13 cellular contexts compared by ENCODE assay signal in genomic region chr10:132685921-132686680, GRCh38.
DNase-seq lines count a peak whose midpoint lies in the region; ATAC-seq and TF ChIP-seq lines count a peak whose summit lies in the region.
"Had no signal": no experiment of that assay in that cellular context is flagged by ENCODE, and none has a peak within 500 bp of the region (broad histone marks: within the 10 kb centered on the region; RNA-seq: fewer than 3 reads in every experiment).

No MANE protein-coding gene starts in this region.

- H3K4me2 ChIP-seq in PC-9: peak overlapping the region; percentile 87

- no peaks in the 10 kb centered on the region for H3K36me3 ChIP-seq in PC-9 (ENCODE audit: low read depth)

- no peaks in the 10 kb centered on the region for H3K9me2 ChIP-seq in PC-9 (ENCODE audit: insufficient read depth)

- no TSS peak for BruUV-seq in PC-9 (replicated peaks; lab: Mats Ljungman, UMichigan)

- intact Hi-C loops in PC-9 (cut with micrococcal nuclease; ENCODE audit: unreplicated experiment): loop anchor here (2.0 kb wide), 1 partner anchor 19 kb away; no protein-coding TSS in a partner anchor

- no peaks in the 10 kb centered on the region for H4K20me1 ChIP-seq in PC-9 (ENCODE audit: insufficient read depth)

- ATAC-seq in HG03565 (IDR thresholded peaks at IDR 0.05; ENCODE audit: unreplicated experiment) (no peak), GM21723 (IDR thresholded peaks at IDR 0.05; ENCODE audit: unreplicated experiment) (no peak), GM19452 (IDR thresholded peaks at IDR 0.05; ENCODE audit: unreplicated experiment) (no peak)
- ATAC-seq: stimulated activated naive CD8-positive, alpha-beta T cell treated with anti-CD3 and anti-CD28 coated beads, Interleukin-15, amount 100 ng/mL, for 72 hours had no signal

- H3K9me3 Mint-ChIP-seq in glutamatergic neuron (ENCODE audit: unreplicated experiment) (peaks cover 14% of the 10 kb centered on the region), osteocyte (ENCODE audit: unreplicated experiment) (no peaks in the 10 kb centered on the region)
- H3K9me3 Mint-ChIP-seq: naive thymus-derived CD8-positive, alpha-beta T cell; stimulated activated naive CD8-positive, alpha-beta T cell treated with anti-CD3 and anti-CD28 coated beads, Interleukin-15, amount 100 ng/mL, for 72 hours; T-helper 2 cell treated with Interferon-gamma antibody and Interleukin-4, amounts not matched to agents 5 μg/mL and 100 μg/mL, for 36 hours had no signal

- H3K27ac ChIP-seq in 22Rv1 (peak overlapping the region; percentile 55), PC-9 (peak overlapping the region; percentile 98)

- no peaks in the 10 kb centered on the region for H3K79me2 ChIP-seq in PC-9 (ENCODE audit: low read depth)

- H3K36me3 Mint-ChIP-seq in glutamatergic neuron (ENCODE audit: unreplicated experiment) (peaks cover 21% of the 10 kb centered on the region), osteocyte (ENCODE audit: unreplicated experiment) (peaks cover 9% of the 10 kb centered on the region)

- H2AFZ ChIP-seq in PC-9: peak overlapping the region; percentile 69

- peaks cover 4% of the 10 kb centered on the region for H3K27me3 Mint-ChIP-seq in glutamatergic neuron (ENCODE audit: unreplicated experiment)
- H3K27me3 Mint-ChIP-seq in osteocyte (ENCODE audit: unreplicated experiment): no peaks in the 10 kb centered on the region
- H3K27me3 Mint-ChIP-seq: naive thymus-derived CD8-positive, alpha-beta T cell; stimulated activated naive CD8-positive, alpha-beta T cell treated with anti-CD3 and anti-CD28 coated beads, Interleukin-15, amount 100 ng/mL, for 72 hours had no signal

- no peak for TF ChIP-seq CTCF in 22Rv1 (IDR thresholded peaks at IDR 0.05)
- TF ChIP-seq CTCF in PC-9 (conservative IDR thresholded peaks at IDR 0.05): no peak
- TF ChIP-seq CTCF in glutamatergic neuron (IDR thresholded peaks at IDR 0.05; ENCODE audit: partially characterized antibody, unreplicated experiment): no peak
- no peak for TF ChIP-seq CTCF in osteocyte (IDR thresholded peaks at IDR 0.05)

- POLR2A ChIA-PET in PC-9 (lab: Charles Lee; ENCODE audit: unreplicated experiment): interaction anchor here (0.6 kb wide), 1 partner anchor 273 kb away, joined by 3 read pairs; no protein-coding TSS in a partner anchor

- CTCF ChIA-PET in PC-9 (lab: Charles Lee): no interaction called here

- no peak overlapping the region for H3K27ac Mint-ChIP-seq in glutamatergic neuron (ENCODE audit: unreplicated experiment)
- peak overlapping the region; percentile 82 for H3K27ac Mint-ChIP-seq in osteocyte (ENCODE audit: unreplicated experiment)
- H3K27ac Mint-ChIP-seq: stimulated activated naive CD8-positive, alpha-beta T cell treated with anti-CD3 and anti-CD28 coated beads, Interleukin-15, amount 100 ng/mL, for 72 hours; T-helper 2 cell treated with Interferon-gamma antibody and Interleukin-4, amounts not matched to agents 5 μg/mL and 100 μg/mL, for 36 hours had no signal

- H3K4me1 Mint-ChIP-seq in glutamatergic neuron (ENCODE audit: low read depth, unreplicated experiment) (peaks cover 2% of the 10 kb centered on the region), osteocyte (ENCODE audit: unreplicated experiment) (peaks cover 19% of the 10 kb centered on the region)

- peak overlapping the region; percentile 44; the same call in 1 of the 2 replicates for H3K4me3 ChIP-seq in PC-9

- H3K4me3 Mint-ChIP-seq in glutamatergic neuron (ENCODE audit: unreplicated experiment): no peak overlapping the region
- H3K4me3 Mint-ChIP-seq in osteocyte (ENCODE audit: unreplicated experiment): no peak overlapping the region
- H3K4me3 Mint-ChIP-seq: T-helper 2 cell treated with Interferon-gamma antibody and Interleukin-4, amounts not matched to agents 5 μg/mL and 100 μg/mL, for 36 hours had no signal

- peaks cover 32% of the 10 kb centered on the region for H3K4me1 ChIP-seq in PC-9 (replicated peaks; ENCODE audit: insufficient read depth)

- H3F3A ChIP-seq in PC-9 (ENCODE audit: insufficient read depth, low read depth): peaks cover 35% of the 10 kb centered on the region

- H3K9me3 ChIP-seq in PC-9 (ENCODE audit: insufficient read depth, low read depth): no peaks in the 10 kb centered on the region

- DNase-seq in PC-9 (no peak), glutamatergic neuron (peak; percentile 39), osteocyte (ENCODE audit: extremely low spot score, unreplicated experiment) (peak; percentile 77), cortex of kidney (lab: John Stamatoyannopoulos, UW) (no peak)
- DNase-seq: activated CD4-positive, alpha-beta T cell treated with anti-CD3 and anti-CD28 coated beads, Interleukin-2, amount 50 U/mL, for 48 hours; NCI-H524; stimulated activated naive CD8-positive, alpha-beta T cell treated with anti-CD3 and anti-CD28 coated beads, Interleukin-15, amount 100 ng/mL, for 72 hours had no signal

- H3K27me3 ChIP-seq in PC-9 (ENCODE audit: insufficient read depth, low read depth): no peaks in the 10 kb centered on the region

Comparison
In these comparisons a context has a peak if more than half of its experiments do, and no peak if none do; other contexts are left out.
1. DNase-seq: peak in glutamatergic neuron (single experiment) and osteocyte (single experiment); none in PC-9 (0 of 2) and cortex of kidney (single experiment).